Comparison of ENCODE assay signal across 14 cellular contexts in genomic region chrX:135982860-135983259, GRCh38. TPM values are rescaled to one million over a fixed set of nuclear protein-coding genes. Genes with fewer than 3 reads are reported as not detected.
DNase-seq lines count a peak whose midpoint lies in the region; ATAC-seq and TF ChIP-seq lines count a peak whose summit lies in the region.
"Had no signal": no experiment of that assay in that cellular context is flagged by ENCODE, and none has a peak within 500 bp of the region (broad histone marks: within the 10 kb centered on the region; RNA-seq: fewer than 3 reads in every experiment).

No MANE protein-coding gene starts in this region.

- POLR2A ChIA-PET in CD8-positive, alpha-beta T cell (lab: Charles Lee) = no interaction called here
- POLR2A ChIA-PET in naive thymus-derived CD4-positive, alpha-beta T cell (lab: Charles Lee) = no interaction called here
- POLR2A ChIA-PET in PC-9 (lab: Charles Lee; ENCODE audit: unreplicated experiment) = no interaction called here

- H3K36me3 Mint-ChIP-seq in CD8-positive, alpha-beta T cell = peaks cover 3% of the 10 kb centered on the region
- H3K36me3 Mint-ChIP-seq in activated naive CD8-positive, alpha-beta T cell treated with anti-CD3 and anti-CD28 coated beads, Interleukin-2, amount 50 U/mL, for 24 hours (ENCODE audit: low read depth) = no peaks in the 10 kb centered on the region
- H3K36me3 Mint-ChIP-seq in naive thymus-derived CD4-positive, alpha-beta T cell = peaks cover 0 to 1% (median 0%) of the 10 kb centered on the region in 5 donors

- TF ChIP-seq CTCF in CD8-positive, alpha-beta T cell (IDR thresholded peaks at IDR 0.05) = no peak
- TF ChIP-seq CTCF in PC-9 (conservative IDR thresholded peaks at IDR 0.05) = no peak

- no peaks in the 10 kb centered on the region for H3K27me3 ChIP-seq in CD8-positive, alpha-beta T cell (ENCODE audit: insufficient read depth, low read length)
- H3K27me3 ChIP-seq in naive thymus-derived CD4-positive, alpha-beta T cell (ENCODE audit: control insufficient read depth in 2 of 2, insufficient read depth in 2 of 2, low read length in 2 of 2) = no peaks in the 10 kb centered on the region
- 0 out of 2 replicates have a peak, but pooled peaks cover 10% of the 10 kb centered on the region for H3K27me3 ChIP-seq in PC-9 (ENCODE audit: insufficient read depth, low read depth)

- ATAC-seq in CD8-positive, alpha-beta T cell = no peak
- no peak for ATAC-seq in activated naive CD8-positive, alpha-beta T cell treated with anti-CD3 and anti-CD28 coated beads, Interleukin-2, amount 50 U/mL, for 24 hours
- no peak for ATAC-seq in naive thymus-derived CD4-positive, alpha-beta T cell
- ATAC-seq in GM19452 (IDR thresholded peaks at IDR 0.05; ENCODE audit: unreplicated experiment) = no peak

- H3K27ac ChIP-seq in CD8-positive, alpha-beta T cell (ENCODE audit: low read depth, low read length) = no peak overlapping the region
- H3K27ac ChIP-seq in naive thymus-derived CD4-positive, alpha-beta T cell (ENCODE audit: low read depth, low read length) = peak overlapping the region; percentile 76
- H3K27ac ChIP-seq in PC-9 = no peak overlapping the region

- CTCF ChIA-PET in CD8-positive, alpha-beta T cell (lab: Charles Lee) = no interaction called here
- CTCF ChIA-PET in naive thymus-derived CD4-positive, alpha-beta T cell (lab: Charles Lee) = no interaction called here
- CTCF ChIA-PET in PC-9 (lab: Charles Lee) = no interaction called here

- peak overlapping the region; percentile 93 for H3K27ac Mint-ChIP-seq in CD8-positive, alpha-beta T cell
- H3K27ac Mint-ChIP-seq in activated naive CD8-positive, alpha-beta T cell treated with anti-CD3 and anti-CD28 coated beads, Interleukin-2, amount 50 U/mL, for 24 hours = peak overlapping the region; percentile 90
- H3K27ac Mint-ChIP-seq in naive thymus-derived CD4-positive, alpha-beta T cell = peak overlapping the region; percentile 80 to 99 (median 93)

- H3K79me2 ChIP-seq in PC-9 (ENCODE audit: low read depth) = no peaks in the 10 kb centered on the region; the same call in 1 of the 2 replicates

- H2AFZ ChIP-seq in PC-9 = no peak overlapping the region

- peaks cover 13% of the 10 kb centered on the region for H3F3A ChIP-seq in PC-9 (ENCODE audit: insufficient read depth, low read depth)

- no peak overlapping the region for H3K4me3 ChIP-seq in CD8-positive, alpha-beta T cell (ENCODE audit: low read depth, low read length)
- peak overlapping the region; percentile 73 for H3K4me3 ChIP-seq in naive thymus-derived CD4-positive, alpha-beta T cell (ENCODE audit: low read length)
- no peak overlapping the region for H3K4me3 ChIP-seq in PC-9
- H3K4me3 ChIP-seq: left ventricle myocardium inferior, skin epidermis had no signal

- H3K9me3 ChIP-seq in CD8-positive, alpha-beta T cell (ENCODE audit: low read length) = no peaks in the 10 kb centered on the region
- no peaks in the 10 kb centered on the region for H3K9me3 ChIP-seq in naive thymus-derived CD4-positive, alpha-beta T cell (ENCODE audit: control insufficient read depth in 2 of 3, low read length in 3 of 3)
- no peaks in the 10 kb centered on the region for H3K9me3 ChIP-seq in PC-9 (ENCODE audit: insufficient read depth, low read depth)
- H3K9me3 ChIP-seq: left ventricle myocardium inferior had no signal

- no TSS peak for BruUV-seq in PC-9 (replicated peaks; lab: Mats Ljungman, UMichigan)

- H3K4me2 ChIP-seq in PC-9 = no peak overlapping the region

- H3K27me3 Mint-ChIP-seq in CD8-positive, alpha-beta T cell (ENCODE audit: low read depth) = no peaks in the 10 kb centered on the region
- no peaks in the 10 kb centered on the region for H3K27me3 Mint-ChIP-seq in activated naive CD8-positive, alpha-beta T cell treated with anti-CD3 and anti-CD28 coated beads, Interleukin-2, amount 50 U/mL, for 24 hours
- H3K27me3 Mint-ChIP-seq in naive thymus-derived CD4-positive, alpha-beta T cell = no peaks in the 10 kb centered on the region

- peaks cover 26% of the 10 kb centered on the region for H3K4me1 ChIP-seq in CD8-positive, alpha-beta T cell (ENCODE audit: insufficient read depth, low read length)
- peaks cover 20 to 23% of the 10 kb centered on the region in 2 donors for H3K4me1 ChIP-seq in naive thymus-derived CD4-positive, alpha-beta T cell (ENCODE audit: control insufficient read depth in 2 of 2, insufficient read depth in 2 of 2, low read length in 2 of 2)
- peaks cover 30% of the 10 kb centered on the region for H3K4me1 ChIP-seq in PC-9 (replicated peaks; ENCODE audit: insufficient read depth)

- H3K9me2 ChIP-seq in PC-9 (ENCODE audit: insufficient read depth) = no peaks in the 10 kb centered on the region

- H3K36me3 ChIP-seq in CD8-positive, alpha-beta T cell (ENCODE audit: insufficient read depth, low read length) = no peaks in the 10 kb centered on the region
- no peaks in the 10 kb centered on the region for H3K36me3 ChIP-seq in naive thymus-derived CD4-positive, alpha-beta T cell (ENCODE audit: control insufficient read depth in 2 of 3, insufficient read depth in 3 of 3, low read length in 3 of 3)
- H3K36me3 ChIP-seq in PC-9 (ENCODE audit: low read depth) = no peaks in the 10 kb centered on the region
- H3K36me3 ChIP-seq: left ventricle myocardium inferior had no signal

- no peaks in the 10 kb centered on the region for H3K9me3 Mint-ChIP-seq in CD8-positive, alpha-beta T cell
- H3K9me3 Mint-ChIP-seq in activated naive CD8-positive, alpha-beta T cell treated with anti-CD3 and anti-CD28 coated beads, Interleukin-2, amount 50 U/mL, for 24 hours = no peaks in the 10 kb centered on the region
- H3K9me3 Mint-ChIP-seq in naive thymus-derived CD4-positive, alpha-beta T cell = no peaks in the 10 kb centered on the region

- DNase-seq in CD8-positive, alpha-beta T cell = no peak
- DNase-seq in HT1080 (ENCODE audit: low read depth) (peak; percentile 2), PC-9 (no peak)
- no peak for DNase-seq in activated naive CD8-positive, alpha-beta T cell treated with anti-CD3 and anti-CD28 coated beads, Interleukin-2, amount 50 U/mL, for 24 hours
- DNase-seq in naive thymus-derived CD4-positive, alpha-beta T cell = no peak
- DNase-seq in stimulated activated CD4-positive, alpha-beta T cell treated with anti-CD3 and anti-CD28 coated beads, Interleukin-2, amount 100 ng/mL, for 48 hours = no peak
- DNase-seq: central memory CD4-positive, alpha-beta T cell; COR-L47; left ventricle myocardium inferior; NCI-H187; NCI-H82; occipital lobe had no signal

- H3K4me1 Mint-ChIP-seq in CD8-positive, alpha-beta T cell (ENCODE audit: low read depth) = peaks cover 54% of the 10 kb centered on the region
- H3K4me1 Mint-ChIP-seq in activated naive CD8-positive, alpha-beta T cell treated with anti-CD3 and anti-CD28 coated beads, Interleukin-2, amount 50 U/mL, for 24 hours = peaks cover 31% of the 10 kb centered on the region
- peaks cover 38 to 61% (median 53%) of the 10 kb centered on the region in 7 donors for H3K4me1 Mint-ChIP-seq in naive thymus-derived CD4-positive, alpha-beta T cell

- intact Hi-C loops in CD8-positive, alpha-beta T cell (cut with DNase I, micrococcal nuclease) = loop anchor here (2.0 to 10.0 kb wide), 4 partner anchors 164 to 1072 kb away; partner anchors contain the start of genes FHL1 (in 1 of the 2), HTATSF1 (in 1 of the 2) and SMIM10L2A (in 1 of the 2)
- intact Hi-C loops in naive thymus-derived CD4-positive, alpha-beta T cell (cut with micrococcal nuclease) = loop anchor here in 1 of 2 donors (10.0 kb wide), 1 partner anchor 1518 kb away; the partner anchor contains the start of gene HPRT1
- intact Hi-C loops in PC-9 (cut with micrococcal nuclease; ENCODE audit: unreplicated experiment) = no loop called here

- H3K4me3 Mint-ChIP-seq in CD8-positive, alpha-beta T cell = peak overlapping the region; percentile 91
- H3K4me3 Mint-ChIP-seq in activated naive CD8-positive, alpha-beta T cell treated with anti-CD3 and anti-CD28 coated beads, Interleukin-2, amount 50 U/mL, for 24 hours = peak overlapping the region; percentile 83
- H3K4me3 Mint-ChIP-seq in naive thymus-derived CD4-positive, alpha-beta T cell = peak overlapping the region; percentile 79 to 95 (median 90)

- no peaks in the 10 kb centered on the region for H4K20me1 ChIP-seq in PC-9 (ENCODE audit: insufficient read depth)

RNA-seq across cellular contexts. Expression of gene SLC9A6, which starts 2.4 kb away (rescaled TPM):
- total RNA-seq in CD8-positive, alpha-beta T cell = 10 to 100 TPM; 15.9 to 18.7 TPM
- total RNA-seq in HT1080 (2014; rRNA removed; shearing (Covaris generic)) = 10.2 and 13.7 TPM in 2 replicates
- 8.9 and 9.8 TPM in 2 replicates for polyA plus RNA-seq in HT1080 (2015; cell fraction: cytosol; rRNA removed)
- polyA plus RNA-seq in HT1080 (2015; cell fraction: nucleus; rRNA removed) = 14.0 and 18.6 TPM in 2 replicates
- 10 to 100 TPM; 16.2 to 21.1 (median 18.9) TPM for total RNA-seq in naive thymus-derived CD4-positive, alpha-beta T cell
- 10 to 100 TPM; 16.0 to 24.9 TPM for polyA plus RNA-seq in naive thymus-derived CD4-positive, alpha-beta T cell
- 14.8 and 16.5 TPM in 2 replicates for total RNA-seq in PC-9 (2021)

RNA-seq across cellular contexts. Expression of gene MMGT1, which starts 9.1 kb away (rescaled TPM):
- 10 to 100 TPM; 35.0 to 35.6 TPM for total RNA-seq in CD8-positive, alpha-beta T cell
- 11.5 and 16.4 TPM in 2 replicates for total RNA-seq in HT1080 (2014; rRNA removed; shearing (Covaris generic))
- 20.2 and 25.5 TPM in 2 replicates for polyA plus RNA-seq in HT1080 (2015; cell fraction: cytosol; rRNA removed)
- polyA plus RNA-seq in HT1080 (2015; cell fraction: nucleus; rRNA removed) = 11.3 and 13.3 TPM in 2 replicates
- total RNA-seq in naive thymus-derived CD4-positive, alpha-beta T cell = 10 to 100 TPM; 22.0 to 28.4 (median 24.0) TPM
- 1 to 10 TPM; 5.7 to 9.8 TPM for polyA plus RNA-seq in naive thymus-derived CD4-positive, alpha-beta T cell
- total RNA-seq in PC-9 (2021) = 23.7 and 26.2 TPM in 2 replicates
